In genomic region chr21:36164427-36164784, GRCh38 we compare ENCODE assay signal across 15 cellular contexts. TPM values are rescaled to one million over a fixed set of nuclear protein-coding genes. Genes with fewer than 3 reads are reported as not detected.
DNase-seq lines count a peak whose midpoint lies in the region; ATAC-seq and TF ChIP-seq lines count a peak whose summit lies in the region.
"Had no signal": no experiment of that assay in that cellular context is flagged by ENCODE, and none has a peak within 500 bp of the region (broad histone marks: within the 10 kb centered on the region; RNA-seq: fewer than 3 reads in every experiment).

No MANE protein-coding gene starts in this region.

- TF ChIP-seq CTCF in activated B cell treated with CpG ODN at 0.5 μM for 24 hours (IDR thresholded peaks at IDR 0.05), result no peak

- H3K27ac ChIP-seq in mucosa of rectum (ENCODE audit: low read depth in 2 of 2, low read length in 2 of 2), result peak overlapping the region; percentile 64 to 70
- H3K27ac ChIP-seq: BLaER1 had no signal

- H3K4me3 ChIP-seq in mucosa of rectum (ENCODE audit: low read length in 2 of 2), result no peak overlapping the region
- H3K4me3 ChIP-seq: BLaER1 had no signal

- no peak overlapping the region for H3K4me3 Mint-ChIP-seq in activated B cell treated with CpG ODN at 0.5 μM for 24 hours
- H3K4me3 Mint-ChIP-seq: activated T-cell treated with anti-CD3 and anti-CD28 coated beads, Interleukin-2, amount 50 U/mL, for 72 hours had no signal

- H3K27me3 ChIP-seq in mucosa of rectum (ENCODE audit: control insufficient read depth in 2 of 2, insufficient read depth in 2 of 2, low read length in 2 of 2), result no peaks in the 10 kb centered on the region
- H3K27me3 ChIP-seq: BLaER1 had no signal

- peaks cover 22 to 58% of the 10 kb centered on the region in 2 donors for H3K4me1 ChIP-seq in mucosa of rectum (ENCODE audit: control insufficient read depth in 2 of 2, insufficient read depth in 2 of 2, low read length in 2 of 2)

- POLR2A ChIA-PET in activated B cell treated with CpG ODN at 0.5 μM for 24 hours (lab: Charles Lee), result no interaction called here

- peaks cover 63% of the 10 kb centered on the region for H3K36me3 Mint-ChIP-seq in activated B cell treated with CpG ODN at 0.5 μM for 24 hours (ENCODE audit: low read depth)

- no peak for ATAC-seq in activated B cell treated with CpG ODN at 0.5 μM for 24 hours (ENCODE audit: low read depth)
- no peak for ATAC-seq in HG03139 (IDR thresholded peaks at IDR 0.05; ENCODE audit: unreplicated experiment)
- no peak for ATAC-seq in HG03025 (IDR thresholded peaks at IDR 0.05; ENCODE audit: low FRiP score, unreplicated experiment)
- ATAC-seq in GM18498 (IDR thresholded peaks at IDR 0.05; ENCODE audit: unreplicated experiment), result no peak
- ATAC-seq: activated T-cell treated with anti-CD3 and anti-CD28 coated beads, Interleukin-2, amount 50 U/mL, for 72 hours had no signal

- intact Hi-C loops in activated B cell treated with CpG ODN at 0.5 μM for 24 hours (cut with micrococcal nuclease), result no loop called here

- H3K9ac ChIP-seq in mucosa of rectum (ENCODE audit: low read depth in 1 of 2, low read length in 2 of 2), result peak overlapping the region in 1 of 2 donors; percentile 34
- H3K9ac ChIP-seq: BLaER1 had no signal

- H3K36me3 ChIP-seq in mucosa of rectum (ENCODE audit: control insufficient read depth in 2 of 2, insufficient read depth in 2 of 2, low read length in 2 of 2), result peaks cover 9 to 20% of the 10 kb centered on the region in 2 donors

- DNase-seq in COR-L47 (lab: John Stamatoyannopoulos, UW), result peak; percentile 53
- DNase-seq in HT-29 (ENCODE audit: low spot score), result peak; percentile 25
- no peak for DNase-seq in activated B cell treated with CpG ODN at 0.5 μM for 24 hours
- DNase-seq: activated CD4-positive, alpha-beta T cell treated with anti-CD3 and anti-CD28 coated beads, Interleukin-2, amount 50 U/mL, for 48 hours; activated T-cell treated with anti-CD3 and anti-CD28 coated beads, Interleukin-2, amount 50 U/mL, for 72 hours; central memory CD4-positive, alpha-beta T cell; NCI-H1048; NCI-H526 treated with DMSO at 0.1 percent for 48 hours; stimulated activated CD4-positive, alpha-beta T cell treated with anti-CD3 and anti-CD28 coated beads, Interleukin-12 subunit alpha, Interleukin-12 subunit beta, amount 100 ng/mL, for 4 hours; T1000 had no signal

- peaks cover 27% of the 10 kb centered on the region for H3K4me1 Mint-ChIP-seq in activated B cell treated with CpG ODN at 0.5 μM for 24 hours

- H3K9me3 ChIP-seq in mucosa of rectum (ENCODE audit: control insufficient read depth in 2 of 2, low read length in 2 of 2), result no peaks in the 10 kb centered on the region
- H3K9me3 ChIP-seq: BLaER1 had no signal

- peak overlapping the region; percentile 3 for H3K27ac Mint-ChIP-seq in activated B cell treated with CpG ODN at 0.5 μM for 24 hours
- H3K27ac Mint-ChIP-seq: activated T-cell treated with anti-CD3 and anti-CD28 coated beads, Interleukin-2, amount 50 U/mL, for 72 hours had no signal

- CTCF ChIA-PET in activated B cell treated with CpG ODN at 0.5 μM for 24 hours (lab: Charles Lee), result no interaction called here

- no peaks in the 10 kb centered on the region for H3K9me3 Mint-ChIP-seq in activated B cell treated with CpG ODN at 0.5 μM for 24 hours
- H3K9me3 Mint-ChIP-seq: activated T-cell treated with anti-CD3 and anti-CD28 coated beads, Interleukin-2, amount 50 U/mL, for 72 hours had no signal

- H3K27me3 Mint-ChIP-seq in activated B cell treated with CpG ODN at 0.5 μM for 24 hours, result no peaks in the 10 kb centered on the region

RNA-seq across cellular contexts. Expression of gene DOP1B, which starts 7.8 kb away (rescaled TPM):
- 3.5 and 4.3 TPM in 2 replicates for total RNA-seq in HT-29 (2014; rRNA removed; shearing (Covaris generic))
- total RNA-seq in activated B cell treated with CpG ODN at 0.5 μM for 24 hours, result 31.2 and 33.9 TPM in 2 replicates

RNA-seq across cellular contexts. Expression of gene CBR3, which starts 29.5 kb away (rescaled TPM):
- 0.16 TPM in 1 of 2 replicates, not detected in the other for total RNA-seq in HT-29 (2014; rRNA removed; shearing (Covaris generic))
- total RNA-seq in activated B cell treated with CpG ODN at 0.5 μM for 24 hours, result 4.7 and 5.4 TPM in 2 replicates
